ENCODE assay signal across 1 cellular context in the genomic region with DNA sequence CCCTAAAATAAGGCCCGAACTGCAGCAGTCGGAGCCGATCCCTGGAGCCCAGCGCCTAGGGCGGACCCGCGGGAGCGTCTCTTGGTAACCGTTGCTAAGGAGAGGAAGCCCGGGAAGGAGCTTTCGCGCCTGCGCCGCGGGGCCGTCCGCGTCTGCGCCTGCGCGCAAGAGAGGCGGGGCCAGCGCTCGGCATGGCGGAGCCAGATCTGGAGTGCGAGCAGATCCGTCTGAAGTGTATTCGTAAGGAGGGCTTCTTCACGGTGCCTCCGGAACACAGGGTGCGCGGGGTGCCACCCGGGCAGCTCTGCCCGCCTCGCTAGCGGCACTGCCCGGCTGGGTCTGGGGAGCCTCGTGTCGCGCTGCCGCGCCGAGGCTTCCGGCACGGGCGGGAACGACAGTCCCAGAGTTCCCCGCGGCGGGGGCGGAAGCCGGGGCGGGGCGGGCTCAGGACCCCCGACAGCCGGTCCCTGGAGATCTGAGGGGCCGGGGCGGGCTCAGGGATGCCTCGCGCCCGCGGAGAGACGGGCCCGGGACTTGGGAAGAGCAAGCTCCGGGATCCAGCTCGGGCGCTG.
TF ChIP-seq lines count a peak whose summit lies in the region.

A gene with protein sequence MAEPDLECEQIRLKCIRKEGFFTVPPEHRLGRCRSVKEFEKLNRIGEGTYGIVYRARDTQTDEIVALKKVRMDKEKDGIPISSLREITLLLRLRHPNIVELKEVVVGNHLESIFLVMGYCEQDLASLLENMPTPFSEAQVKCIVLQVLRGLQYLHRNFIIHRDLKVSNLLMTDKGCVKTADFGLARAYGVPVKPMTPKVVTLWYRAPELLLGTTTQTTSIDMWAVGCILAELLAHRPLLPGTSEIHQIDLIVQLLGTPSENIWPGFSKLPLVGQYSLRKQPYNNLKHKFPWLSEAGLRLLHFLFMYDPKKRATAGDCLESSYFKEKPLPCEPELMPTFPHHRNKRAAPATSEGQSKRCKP (plus strand): TSS at position 170 of the 572 bp plus-strand sequence. CDS start 22 bp downstream, at position 192.

TF ChIP-seq in K562, 482 proteins besides CTCF, POLR2A, EP300 and RAD21 (continued from another document and continues in another):
- no peak for TF ChIP-seq ZBTB12 (CRISPR knock-in tag; IDR thresholded peaks at IDR 0.05)
- TF ChIP-seq ZFX (CRISPR knock-in tag; IDR thresholded peaks at IDR 0.05), result peak; percentile 37; the same call in 1 of the 2 replicates
- no peak for TF ChIP-seq ZNF589 (CRISPR knock-in tag; IDR thresholded peaks at IDR 0.05; ENCODE audit: low read depth)
- peak in 1 of 2 experiments; percentile 61; a peak in 1 of 4 replicates for TF ChIP-seq TEAD1 (CRISPR knock-in tag; IDR thresholded peaks at IDR 0.05)
- peak; percentile 99 for TF ChIP-seq MXI1 (IDR thresholded peaks at IDR 0.05; ENCODE audit: low read depth, low read length)
- TF ChIP-seq, protein P1, sequence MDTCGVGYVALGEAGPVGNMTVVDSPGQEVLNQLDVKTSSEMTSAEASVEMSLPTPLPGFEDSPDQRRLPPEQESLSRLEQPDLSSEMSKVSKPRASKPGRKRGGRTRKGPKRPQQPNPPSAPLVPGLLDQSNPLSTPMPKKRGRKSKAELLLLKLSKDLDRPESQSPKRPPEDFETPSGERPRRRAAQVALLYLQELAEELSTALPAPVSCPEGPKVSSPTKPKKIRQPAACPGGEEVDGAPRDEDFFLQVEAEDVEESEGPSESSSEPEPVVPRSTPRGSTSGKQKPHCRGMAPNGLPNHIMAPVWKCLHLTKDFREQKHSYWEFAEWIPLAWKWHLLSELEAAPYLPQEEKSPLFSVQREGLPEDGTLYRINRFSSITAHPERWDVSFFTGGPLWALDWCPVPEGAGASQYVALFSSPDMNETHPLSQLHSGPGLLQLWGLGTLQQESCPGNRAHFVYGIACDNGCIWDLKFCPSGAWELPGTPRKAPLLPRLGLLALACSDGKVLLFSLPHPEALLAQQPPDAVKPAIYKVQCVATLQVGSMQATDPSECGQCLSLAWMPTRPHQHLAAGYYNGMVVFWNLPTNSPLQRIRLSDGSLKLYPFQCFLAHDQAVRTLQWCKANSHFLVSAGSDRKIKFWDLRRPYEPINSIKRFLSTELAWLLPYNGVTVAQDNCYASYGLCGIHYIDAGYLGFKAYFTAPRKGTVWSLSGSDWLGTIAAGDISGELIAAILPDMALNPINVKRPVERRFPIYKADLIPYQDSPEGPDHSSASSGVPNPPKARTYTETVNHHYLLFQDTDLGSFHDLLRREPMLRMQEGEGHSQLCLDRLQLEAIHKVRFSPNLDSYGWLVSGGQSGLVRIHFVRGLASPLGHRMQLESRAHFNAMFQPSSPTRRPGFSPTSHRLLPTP (IDR thresholded peaks at IDR 0.05; ENCODE audit: borderline replicate concordance, extremely low read depth, insufficient read length), result no peak
- TF ChIP-seq, protein P2, sequence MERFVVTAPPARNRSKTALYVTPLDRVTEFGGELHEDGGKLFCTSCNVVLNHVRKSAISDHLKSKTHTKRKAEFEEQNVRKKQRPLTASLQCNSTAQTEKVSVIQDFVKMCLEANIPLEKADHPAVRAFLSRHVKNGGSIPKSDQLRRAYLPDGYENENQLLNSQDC (CRISPR knock-in tag; IDR thresholded peaks at IDR 0.05), result no peak
- no peak for TF ChIP-seq TOE1 (IDR thresholded peaks at IDR 0.05; ENCODE audit: borderline replicate concordance)
- TF ChIP-seq TOE1 (CRISPR knock-in tag; IDR thresholded peaks at IDR 0.05; ENCODE audit: borderline replicate concordance, low read depth), result no peak
- no peak for TF ChIP-seq MIER1 (IDR thresholded peaks at IDR 0.05; ENCODE audit: low read depth)
- TF ChIP-seq TAF1 (IDR thresholded peaks at IDR 0.05; ENCODE audit: control insufficient read depth, extremely low read depth, insufficient read depth, low read length, severe bottlenecking), result peak; percentile 13
- no peak for TF ChIP-seq TFAM (CRISPR knock-in tag; conservative IDR thresholded peaks at IDR 0.05)
- no peak for TF ChIP-seq ZKSCAN8 (CRISPR knock-in tag; IDR thresholded peaks at IDR 0.05)
- TF ChIP-seq ZNF668 (CRISPR knock-in tag; IDR thresholded peaks at IDR 0.05), result no peak
- TF ChIP-seq ATF1 (CRISPR knock-in tag; IDR thresholded peaks at IDR 0.05), result no peak
- TF ChIP-seq ATF1 (tag; IDR thresholded peaks at IDR 0.05), result no peak
- TF ChIP-seq ZNF655 (CRISPR knock-in tag; IDR thresholded peaks at IDR 0.05), result no peak
- TF ChIP-seq CHD4 (IDR thresholded peaks at IDR 0.05; ENCODE audit: insufficient read depth, insufficient replicate concordance, low read depth, low read length, poor library complexity, severe bottlenecking), result no peak
- no peak for TF ChIP-seq NFIC (IDR thresholded peaks at IDR 0.05)
- TF ChIP-seq OTX1 (CRISPR knock-in tag; IDR thresholded peaks at IDR 0.05), result no peak
- TF ChIP-seq ZBTB8A (IDR thresholded peaks at IDR 0.05; ENCODE audit: partially characterized antibody), result no peak
- TF ChIP-seq NCOA2 (IDR thresholded peaks at IDR 0.05; ENCODE audit: partially characterized antibody in 2 of 2), result no peak
- peak; percentile 74 for TF ChIP-seq TFAP4 (CRISPR knock-in tag; IDR thresholded peaks at IDR 0.05; ENCODE audit: borderline replicate concordance)
- no peak for TF ChIP-seq PHB2 (IDR thresholded peaks at IDR 0.05; ENCODE audit: low read depth)
- TF ChIP-seq E4F1 (CRISPR knock-in tag; IDR thresholded peaks at IDR 0.05; ENCODE audit: borderline replicate concordance), result peak; percentile 56; the same call in 1 of the 2 replicates
- no peak for TF ChIP-seq JUNB (CRISPR knock-in tag; conservative IDR thresholded peaks at IDR 0.05)
- TF ChIP-seq ZNF561 (CRISPR knock-in tag; conservative IDR thresholded peaks at IDR 0.05), result no peak
- no peak for TF ChIP-seq STAT5A (IDR thresholded peaks at IDR 0.05; ENCODE audit: borderline replicate concordance, low read length)
- no peak for TF ChIP-seq ZNF354B (CRISPR knock-in tag; IDR thresholded peaks at IDR 0.05)
- TF ChIP-seq ZNF124 (CRISPR knock-in tag; IDR thresholded peaks at IDR 0.05), result no peak
- no peak for TF ChIP-seq ZNF75A (CRISPR knock-in tag; IDR thresholded peaks at IDR 0.05)
- TF ChIP-seq, protein P3, sequence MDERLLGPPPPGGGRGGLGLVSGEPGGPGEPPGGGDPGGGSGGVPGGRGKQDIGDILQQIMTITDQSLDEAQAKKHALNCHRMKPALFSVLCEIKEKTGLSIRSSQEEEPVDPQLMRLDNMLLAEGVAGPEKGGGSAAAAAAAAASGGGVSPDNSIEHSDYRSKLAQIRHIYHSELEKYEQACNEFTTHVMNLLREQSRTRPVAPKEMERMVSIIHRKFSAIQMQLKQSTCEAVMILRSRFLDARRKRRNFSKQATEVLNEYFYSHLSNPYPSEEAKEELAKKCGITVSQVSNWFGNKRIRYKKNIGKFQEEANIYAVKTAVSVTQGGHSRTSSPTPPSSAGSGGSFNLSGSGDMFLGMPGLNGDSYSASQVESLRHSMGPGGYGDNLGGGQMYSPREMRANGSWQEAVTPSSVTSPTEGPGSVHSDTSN (CRISPR knock-in tag; IDR thresholded peaks at IDR 0.05; ENCODE audit: low read depth), result no peak
- TF ChIP-seq, protein P3 (tag; conservative IDR thresholded peaks at IDR 0.05; ENCODE audit: low read depth), result no peak
- TF ChIP-seq SMARCA4 (IDR thresholded peaks at IDR 0.05), result no peak
- TF ChIP-seq, protein P4, sequence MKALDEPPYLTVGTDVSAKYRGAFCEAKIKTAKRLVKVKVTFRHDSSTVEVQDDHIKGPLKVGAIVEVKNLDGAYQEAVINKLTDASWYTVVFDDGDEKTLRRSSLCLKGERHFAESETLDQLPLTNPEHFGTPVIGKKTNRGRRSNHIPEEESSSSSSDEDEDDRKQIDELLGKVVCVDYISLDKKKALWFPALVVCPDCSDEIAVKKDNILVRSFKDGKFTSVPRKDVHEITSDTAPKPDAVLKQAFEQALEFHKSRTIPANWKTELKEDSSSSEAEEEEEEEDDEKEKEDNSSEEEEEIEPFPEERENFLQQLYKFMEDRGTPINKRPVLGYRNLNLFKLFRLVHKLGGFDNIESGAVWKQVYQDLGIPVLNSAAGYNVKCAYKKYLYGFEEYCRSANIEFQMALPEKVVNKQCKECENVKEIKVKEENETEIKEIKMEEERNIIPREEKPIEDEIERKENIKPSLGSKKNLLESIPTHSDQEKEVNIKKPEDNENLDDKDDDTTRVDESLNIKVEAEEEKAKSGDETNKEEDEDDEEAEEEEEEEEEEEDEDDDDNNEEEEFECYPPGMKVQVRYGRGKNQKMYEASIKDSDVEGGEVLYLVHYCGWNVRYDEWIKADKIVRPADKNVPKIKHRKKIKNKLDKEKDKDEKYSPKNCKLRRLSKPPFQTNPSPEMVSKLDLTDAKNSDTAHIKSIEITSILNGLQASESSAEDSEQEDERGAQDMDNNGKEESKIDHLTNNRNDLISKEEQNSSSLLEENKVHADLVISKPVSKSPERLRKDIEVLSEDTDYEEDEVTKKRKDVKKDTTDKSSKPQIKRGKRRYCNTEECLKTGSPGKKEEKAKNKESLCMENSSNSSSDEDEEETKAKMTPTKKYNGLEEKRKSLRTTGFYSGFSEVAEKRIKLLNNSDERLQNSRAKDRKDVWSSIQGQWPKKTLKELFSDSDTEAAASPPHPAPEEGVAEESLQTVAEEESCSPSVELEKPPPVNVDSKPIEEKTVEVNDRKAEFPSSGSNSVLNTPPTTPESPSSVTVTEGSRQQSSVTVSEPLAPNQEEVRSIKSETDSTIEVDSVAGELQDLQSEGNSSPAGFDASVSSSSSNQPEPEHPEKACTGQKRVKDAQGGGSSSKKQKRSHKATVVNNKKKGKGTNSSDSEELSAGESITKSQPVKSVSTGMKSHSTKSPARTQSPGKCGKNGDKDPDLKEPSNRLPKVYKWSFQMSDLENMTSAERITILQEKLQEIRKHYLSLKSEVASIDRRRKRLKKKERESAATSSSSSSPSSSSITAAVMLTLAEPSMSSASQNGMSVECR (CRISPR knock-in tag; IDR thresholded peaks at IDR 0.05), result peak; percentile 88; the same call in 1 of the 2 replicates
- TF ChIP-seq, protein P5, sequence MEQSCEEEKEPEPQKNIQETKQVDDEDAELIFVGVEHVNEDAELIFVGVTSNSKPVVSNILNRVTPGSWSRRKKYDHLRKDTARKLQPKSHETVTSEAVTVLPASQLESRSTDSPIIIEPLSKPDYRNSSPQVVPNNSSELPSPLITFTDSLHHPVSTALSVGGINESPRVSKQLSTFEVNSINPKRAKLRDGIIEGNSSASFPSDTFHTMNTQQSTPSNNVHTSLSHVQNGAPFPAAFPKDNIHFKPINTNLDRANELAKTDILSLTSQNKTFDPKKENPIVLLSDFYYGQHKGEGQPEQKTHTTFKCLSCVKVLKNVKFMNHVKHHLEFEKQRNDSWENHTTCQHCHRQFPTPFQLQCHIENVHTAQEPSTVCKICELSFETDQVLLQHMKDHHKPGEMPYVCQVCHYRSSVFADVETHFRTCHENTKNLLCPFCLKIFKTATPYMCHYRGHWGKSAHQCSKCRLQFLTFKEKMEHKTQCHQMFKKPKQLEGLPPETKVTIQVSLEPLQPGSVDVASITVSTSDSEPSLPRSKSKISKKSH (CRISPR knock-in tag; IDR thresholded peaks at IDR 0.05), result no peak
- TF ChIP-seq USF1 (CRISPR knock-in tag; IDR thresholded peaks at IDR 0.05), result no peak
- no peak for TF ChIP-seq PRPF4 (IDR thresholded peaks at IDR 0.05; ENCODE audit: insufficient read depth, low read depth, low read length, poor library complexity, severe bottlenecking)
